In the genomic region with DNA sequence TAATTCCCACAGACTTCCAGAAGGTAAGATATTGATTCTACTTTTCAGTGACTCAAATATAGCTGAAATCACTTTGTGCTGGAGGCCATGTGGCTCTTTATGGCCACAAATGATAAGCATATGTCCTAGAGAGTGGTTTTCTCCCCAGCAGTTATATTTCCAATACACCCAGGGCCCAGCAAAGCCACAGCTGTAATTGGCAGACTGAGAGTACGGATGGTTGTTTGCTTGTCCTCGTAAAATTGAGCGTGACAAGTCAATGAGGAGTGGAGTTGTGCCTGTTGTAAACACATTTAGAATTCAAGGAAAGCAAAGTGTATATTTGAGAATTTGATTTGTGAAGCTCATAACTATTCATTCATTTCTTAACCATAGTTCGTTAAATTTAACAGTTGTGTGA, we compare ENCODE assay signal across 22 cellular contexts.
"Had no signal": no experiment of that assay in that cellular context is flagged by ENCODE, and none has a peak within 500 bp of the region (broad histone marks: within the 10 kb centered on the region; RNA-seq: fewer than 3 reads in every experiment).

No MANE protein-coding gene starts in this region.

- H3K27me3 ChIP-seq: brain microvascular endothelial cell, gastroesophageal sphincter, heart right ventricle, sigmoid colon, upper lobe of left lung had no signal

- H3K4me3 ChIP-seq: gastroesophageal sphincter, heart right ventricle, sigmoid colon, thoracic aorta, upper lobe of left lung had no signal

- H3K36me3 ChIP-seq: brain microvascular endothelial cell, gastroesophageal sphincter, heart right ventricle, sigmoid colon, thoracic aorta, upper lobe of left lung had no signal

- H3K4me1 ChIP-seq: gastroesophageal sphincter, heart right ventricle, sigmoid colon, upper lobe of left lung had no signal

- H3K27ac ChIP-seq: brain microvascular endothelial cell, gastroesophageal sphincter, heart right ventricle, sigmoid colon, thoracic aorta, upper lobe of left lung had no signal

- DNase-seq: activated CD4-positive, alpha-beta T cell treated with anti-CD3 and anti-CD28 coated beads, Interleukin-2, amount 10 ng/mL, durations not matched to agents 24 days and 14 days; activated CD8-positive, alpha-beta T cell treated with anti-CD3 and anti-CD28 coated beads, Interleukin-2, amount 10 ng/mL, durations not matched to agents 7 days and 5 days; activated effector memory CD4-positive, alpha-beta T cell treated with Interleukin-2 at 50 U/mL for 16 hours; activated naive CD4-positive, alpha-beta T cell treated with anti-CD3 and anti-CD28 coated beads, Interleukin-2, amount 50 U/mL, for 16 hours; activated T-cell treated with anti-CD3 and anti-CD28 coated beads, Interleukin-2, amount 50 U/mL, for 24 hours; aorta; brain microvascular endothelial cell; central memory CD4-positive, alpha-beta T cell; erythroblast; heart right ventricle; immature natural killer cell; kidney glomerular epithelial cell; left ventricle myocardium superior; occipital lobe; posterior cingulate gyrus; sigmoid colon; stimulated activated CD4-positive, alpha-beta T cell treated with anti-CD3 and anti-CD28 coated beads, Interleukin-4, amount 100 ng/mL, for 4 hours; stimulated activated naive B cell treated with anti-CD40 and anti-IgM and Interleukin-4, amounts not matched to agents 10 μg/mL and 1 μg/mL and 100 μg/mL, for 72 hours; T-helper 9 cell; upper lobe of left lung had no signal

- H3K9me3 ChIP-seq: thoracic aorta, upper lobe of left lung had no signal
